In genomic region chr14:59356298-59356697, GRCh38 we compare ENCODE assay signal across 13 cellular contexts.
DNase-seq lines count a peak whose midpoint lies in the region; ATAC-seq and TF ChIP-seq lines count a peak whose summit lies in the region.
"Had no signal": no experiment of that assay in that cellular context is flagged by ENCODE, and none has a peak within 500 bp of the region (broad histone marks: within the 10 kb centered on the region; RNA-seq: fewer than 3 reads in every experiment).

No MANE protein-coding gene starts in this region.

- peaks cover 0 to 45% of the 10 kb centered on the region in 2 donors for H3K36me3 ChIP-seq in gastroesophageal sphincter

- DNase-seq in NAMALWA (ENCODE audit: low spot score): peak; percentile 13
- DNase-seq in effector memory CD8-positive, alpha-beta T cell: no peak
- no peak for DNase-seq in progenitor cell of endocrine pancreas (ENCODE audit: low spot score, unreplicated experiment)
- DNase-seq in cerebellar cortex (ENCODE audit: low spot score): no peak
- DNase-seq: activated CD4-positive, CD25-positive, alpha-beta regulatory T cell treated with anti-CD3 and anti-CD28 coated beads, Interleukin-2, amount 50 U/mL, for 72 hours; activated naive CD4-positive, alpha-beta T cell treated with anti-CD3 and anti-CD28 coated beads for 36 hours; naive thymus-derived CD8-positive, alpha-beta T cell; NCI-H1436; SJCRH30 had no signal

- peaks cover 2 to 7% of the 10 kb centered on the region in 2 donors for H3K4me1 Mint-ChIP-seq in effector memory CD8-positive, alpha-beta T cell (ENCODE audit: low read depth in 2 of 2)
- H3K4me1 Mint-ChIP-seq in progenitor cell of endocrine pancreas (ENCODE audit: low read depth): peaks cover 2% of the 10 kb centered on the region

- H3K4me1 ChIP-seq in gastroesophageal sphincter: peaks cover 36 to 97% (median 38%) of the 10 kb centered on the region in 3 donors

- H3K27me3 ChIP-seq in gastroesophageal sphincter: no peaks in the 10 kb centered on the region
- H3K27me3 ChIP-seq: SJCRH30 had no signal

- TF ChIP-seq EP300 in gastroesophageal sphincter (IDR thresholded peaks at IDR 0.05): no peak

- no peaks in the 10 kb centered on the region for H3K9me3 Mint-ChIP-seq in effector memory CD8-positive, alpha-beta T cell
- no peaks in the 10 kb centered on the region for H3K9me3 Mint-ChIP-seq in progenitor cell of endocrine pancreas (ENCODE audit: low read depth)
- H3K9me3 Mint-ChIP-seq: activated naive CD4-positive, alpha-beta T cell treated with anti-CD3 and anti-CD28 coated beads for 36 hours; naive thymus-derived CD8-positive, alpha-beta T cell had no signal

- H3K27ac Mint-ChIP-seq in effector memory CD8-positive, alpha-beta T cell: no peak overlapping the region
- no peak overlapping the region for H3K27ac Mint-ChIP-seq in progenitor cell of endocrine pancreas
- H3K27ac Mint-ChIP-seq: activated naive CD4-positive, alpha-beta T cell treated with anti-CD3 and anti-CD28 coated beads for 36 hours had no signal

- peaks cover 10% of the 10 kb centered on the region for H3K36me3 Mint-ChIP-seq in effector memory CD8-positive, alpha-beta T cell (ENCODE audit: insufficient read depth)
- peaks cover 25% of the 10 kb centered on the region for H3K36me3 Mint-ChIP-seq in progenitor cell of endocrine pancreas (ENCODE audit: insufficient read depth)

- ATAC-seq in GM18867 (IDR thresholded peaks at IDR 0.05; ENCODE audit: unreplicated experiment): peak; percentile 36
- peak; percentile 36 for ATAC-seq in HG02642 (IDR thresholded peaks at IDR 0.05; ENCODE audit: poor library complexity, unreplicated experiment)
- no peak for ATAC-seq in gastroesophageal sphincter
- no peak for ATAC-seq in effector memory CD8-positive, alpha-beta T cell (replicated peaks)
- ATAC-seq in HG02870 (IDR thresholded peaks at IDR 0.05; ENCODE audit: unreplicated experiment): no peak
- ATAC-seq: naive thymus-derived CD8-positive, alpha-beta T cell had no signal

- no peak for TF ChIP-seq POLR2A in gastroesophageal sphincter (IDR thresholded peaks at IDR 0.05)

- peak overlapping the region; percentile 83 to 89 (median 86) for H3K27ac ChIP-seq in gastroesophageal sphincter
- H3K27ac ChIP-seq: SJCRH30 had no signal

- no peaks in the 10 kb centered on the region for H3K9me3 ChIP-seq in gastroesophageal sphincter
- H3K9me3 ChIP-seq: SJCRH30 had no signal

- whole genome bisulfite sequencing in gastroesophageal sphincter (ENCODE audit: low coverage in 1 of 2), 2 donors: 58 to 83% methylated on average over 2 of the region's 2 CpGs

- H3K4me3 Mint-ChIP-seq in effector memory CD8-positive, alpha-beta T cell: no peak overlapping the region
- H3K4me3 Mint-ChIP-seq in progenitor cell of endocrine pancreas (ENCODE audit: low read depth): no peak overlapping the region
- H3K4me3 Mint-ChIP-seq: activated naive CD4-positive, alpha-beta T cell treated with anti-CD3 and anti-CD28 coated beads for 36 hours; naive thymus-derived CD8-positive, alpha-beta T cell had no signal

- H3K4me3 ChIP-seq in gastroesophageal sphincter: no peak overlapping the region
- H3K4me3 ChIP-seq: SJCRH30 had no signal

- H3K27me3 Mint-ChIP-seq in effector memory CD8-positive, alpha-beta T cell: no peaks in the 10 kb centered on the region
- H3K27me3 Mint-ChIP-seq in progenitor cell of endocrine pancreas: no peaks in the 10 kb centered on the region
- H3K27me3 Mint-ChIP-seq: naive thymus-derived CD8-positive, alpha-beta T cell had no signal

- TF ChIP-seq CTCF in gastroesophageal sphincter (IDR thresholded peaks at IDR 0.05) (no peak), progenitor cell of endocrine pancreas (IDR thresholded peaks at IDR 0.05; ENCODE audit: unreplicated experiment) (no peak)

Comparison
In these comparisons a context has a peak if more than half of its experiments do, and no peak if none do; other contexts are left out.
1. ATAC-seq: peak in GM18867 (single experiment) and HG02642 (single experiment); none in gastroesophageal sphincter (single experiment), effector memory CD8-positive, alpha-beta T cell (single experiment) and HG02870 (single experiment).